ENCODE assay signal across 1 cellular context in genomic region chr17:16352303-16352837, GRCh38.
A peak's percentile ranks its signal among the peaks of the same experiment; 100 is the strongest.
TF ChIP-seq lines count a peak whose summit lies in the region.

No MANE protein-coding gene starts in this region.

TF ChIP-seq in HepG2, 621 proteins besides CTCF, POLR2A, EP300 and RAD21 (continued from another document and continues in another):
- TF ChIP-seq TCF12 (IDR thresholded peaks at IDR 0.05) (no peak), TCF12 (CRISPR knock-in tag; IDR thresholded peaks at IDR 0.05) (0 out of 2 replicates have a peak, but pooled peaks have one; percentile 28), REST (IDR thresholded peaks at IDR 0.05; ENCODE audit: borderline replicate concordance in 1 of 2, low read depth in 1 of 2, low read length in 2 of 2) (0 out of 4 replicates have a peak, but pooled peaks of 1 of the 2 experiments have one; percentile 20), ZNF44 (CRISPR knock-in tag; IDR thresholded peaks at IDR 0.05) (peak; percentile 56; the same call in 1 of the 2 replicates), HNF1B (CRISPR knock-in tag; IDR thresholded peaks at IDR 0.05) (peak; percentile 75; the same call in 1 of the 2 replicates), STAT5B (CRISPR knock-in tag; IDR thresholded peaks at IDR 0.05) (no peak), ZNF720 (CRISPR knock-in tag; IDR thresholded peaks at IDR 0.05) (no peak), HDAC1 (CRISPR knock-in tag; IDR thresholded peaks at IDR 0.05) (peak; percentile 67; the same call in 1 of the 2 replicates), NAIF1 (CRISPR knock-in tag; IDR thresholded peaks at IDR 0.05; ENCODE audit: borderline replicate concordance) (0 out of 2 replicates have a peak, but pooled peaks have one; percentile 43), HNF4A (CRISPR knock-in tag; IDR thresholded peaks at IDR 0.05) (peak; percentile 15; the same call in 1 of the 2 replicates), ARID4A (CRISPR knock-in tag; IDR thresholded peaks at IDR 0.05; ENCODE audit: borderline replicate concordance) (peak; percentile 62; the same call in 1 of the 2 replicates), ZNF343 (CRISPR knock-in tag; IDR thresholded peaks at IDR 0.05) (peak; percentile 27; the same call in 1 of the 2 replicates), KLF16 (CRISPR knock-in tag; IDR thresholded peaks at IDR 0.05) (peak in 1 of 2 experiments; percentile 34; a peak in 1 of 4 replicates), GABPB1 (CRISPR knock-in tag; IDR thresholded peaks at IDR 0.05) (0 out of 2 replicates have a peak, but pooled peaks have one; percentile 1), SIX1 (CRISPR knock-in tag; IDR thresholded peaks at IDR 0.05; ENCODE audit: borderline replicate concordance) (0 out of 2 replicates have a peak, but pooled peaks have one; percentile 13), ZNF292 (CRISPR knock-in tag; IDR thresholded peaks at IDR 0.05; ENCODE audit: borderline replicate concordance, low read depth) (peak; percentile 46; the same call in 1 of the 2 replicates), NRL (CRISPR knock-in tag; IDR thresholded peaks at IDR 0.05; ENCODE audit: borderline replicate concordance) (peak; percentile 68; the same call in 1 of the 2 replicates), ZBTB21 (CRISPR knock-in tag; IDR thresholded peaks at IDR 0.05) (peak; percentile 19; the same call in 1 of the 2 replicates), ZNF235 (CRISPR knock-in tag; IDR thresholded peaks at IDR 0.05; ENCODE audit: borderline replicate concordance) (peak; percentile 25; the same call in 1 of the 2 replicates), ZMAT3 (CRISPR knock-in tag; conservative IDR thresholded peaks at IDR 0.05) (peak; percentile 85; the same call in 1 of the 2 replicates), POLR2G (IDR thresholded peaks at IDR 0.05; ENCODE audit: low read depth, low read length) (peak; percentile 81), BCL6 (CRISPR knock-in tag; IDR thresholded peaks at IDR 0.05) (peak; percentile 22; the same call in 1 of the 2 replicates)
- TF ChIP-seq, protein P1, sequence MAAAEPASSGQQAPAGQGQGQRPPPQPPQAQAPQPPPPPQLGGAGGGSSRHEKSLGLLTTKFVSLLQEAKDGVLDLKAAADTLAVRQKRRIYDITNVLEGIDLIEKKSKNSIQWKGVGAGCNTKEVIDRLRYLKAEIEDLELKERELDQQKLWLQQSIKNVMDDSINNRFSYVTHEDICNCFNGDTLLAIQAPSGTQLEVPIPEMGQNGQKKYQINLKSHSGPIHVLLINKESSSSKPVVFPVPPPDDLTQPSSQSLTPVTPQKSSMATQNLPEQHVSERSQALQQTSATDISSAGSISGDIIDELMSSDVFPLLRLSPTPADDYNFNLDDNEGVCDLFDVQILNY (CRISPR knock-in tag; conservative IDR thresholded peaks at IDR 0.05) = peak; percentile 82
- TF ChIP-seq, protein P2, sequence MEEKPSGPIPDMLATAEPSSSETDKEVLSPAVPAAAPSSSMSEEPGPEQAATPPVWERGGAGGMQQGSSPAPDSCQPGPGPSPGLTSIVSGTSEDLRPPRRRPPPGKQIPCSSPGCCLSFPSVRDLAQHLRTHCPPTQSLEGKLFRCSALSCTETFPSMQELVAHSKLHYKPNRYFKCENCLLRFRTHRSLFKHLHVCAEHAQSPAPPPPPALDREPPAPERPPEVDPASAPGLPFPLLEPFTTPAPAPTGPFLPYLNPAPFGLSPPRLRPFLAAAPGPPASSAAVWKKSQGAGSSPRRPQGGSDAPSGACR (CRISPR knock-in tag; IDR thresholded peaks at IDR 0.05) = peak; percentile 76; the same call in 1 of the 2 replicates
- TF ChIP-seq, protein P3, sequence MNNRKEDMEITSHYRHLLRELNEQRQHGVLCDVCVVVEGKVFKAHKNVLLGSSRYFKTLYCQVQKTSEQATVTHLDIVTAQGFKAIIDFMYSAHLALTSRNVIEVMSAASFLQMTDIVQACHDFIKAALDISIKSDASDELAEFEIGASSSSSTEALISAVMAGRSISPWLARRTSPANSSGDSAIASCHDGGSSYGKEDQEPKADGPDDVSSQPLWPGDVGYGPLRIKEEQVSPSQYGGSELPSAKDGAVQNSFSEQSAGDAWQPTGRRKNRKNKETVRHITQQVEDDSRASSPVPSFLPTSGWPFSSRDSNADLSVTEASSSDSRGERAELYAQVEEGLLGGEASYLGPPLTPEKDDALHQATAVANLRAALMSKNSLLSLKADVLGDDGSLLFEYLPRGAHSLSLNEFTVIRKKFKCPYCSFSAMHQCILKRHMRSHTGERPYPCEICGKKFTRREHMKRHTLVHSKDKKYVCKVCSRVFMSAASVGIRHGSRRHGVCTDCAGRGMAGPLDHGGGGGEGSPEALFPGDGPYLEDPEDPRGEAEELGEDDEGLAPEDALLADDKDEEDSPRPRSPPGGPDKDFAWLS (CRISPR knock-in tag; IDR thresholded peaks at IDR 0.05; ENCODE audit: borderline replicate concordance) = no peak
- TF ChIP-seq, protein P4, sequence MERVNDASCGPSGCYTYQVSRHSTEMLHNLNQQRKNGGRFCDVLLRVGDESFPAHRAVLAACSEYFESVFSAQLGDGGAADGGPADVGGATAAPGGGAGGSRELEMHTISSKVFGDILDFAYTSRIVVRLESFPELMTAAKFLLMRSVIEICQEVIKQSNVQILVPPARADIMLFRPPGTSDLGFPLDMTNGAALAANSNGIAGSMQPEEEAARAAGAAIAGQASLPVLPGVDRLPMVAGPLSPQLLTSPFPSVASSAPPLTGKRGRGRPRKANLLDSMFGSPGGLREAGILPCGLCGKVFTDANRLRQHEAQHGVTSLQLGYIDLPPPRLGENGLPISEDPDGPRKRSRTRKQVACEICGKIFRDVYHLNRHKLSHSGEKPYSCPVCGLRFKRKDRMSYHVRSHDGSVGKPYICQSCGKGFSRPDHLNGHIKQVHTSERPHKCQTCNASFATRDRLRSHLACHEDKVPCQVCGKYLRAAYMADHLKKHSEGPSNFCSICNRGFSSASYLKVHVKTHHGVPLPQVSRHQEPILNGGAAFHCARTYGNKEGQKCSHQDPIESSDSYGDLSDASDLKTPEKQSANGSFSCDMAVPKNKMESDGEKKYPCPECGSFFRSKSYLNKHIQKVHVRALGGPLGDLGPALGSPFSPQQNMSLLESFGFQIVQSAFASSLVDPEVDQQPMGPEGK (CRISPR knock-in tag; IDR thresholded peaks at IDR 0.05) = peak; percentile 54
- TF ChIP-seq, protein P5, sequence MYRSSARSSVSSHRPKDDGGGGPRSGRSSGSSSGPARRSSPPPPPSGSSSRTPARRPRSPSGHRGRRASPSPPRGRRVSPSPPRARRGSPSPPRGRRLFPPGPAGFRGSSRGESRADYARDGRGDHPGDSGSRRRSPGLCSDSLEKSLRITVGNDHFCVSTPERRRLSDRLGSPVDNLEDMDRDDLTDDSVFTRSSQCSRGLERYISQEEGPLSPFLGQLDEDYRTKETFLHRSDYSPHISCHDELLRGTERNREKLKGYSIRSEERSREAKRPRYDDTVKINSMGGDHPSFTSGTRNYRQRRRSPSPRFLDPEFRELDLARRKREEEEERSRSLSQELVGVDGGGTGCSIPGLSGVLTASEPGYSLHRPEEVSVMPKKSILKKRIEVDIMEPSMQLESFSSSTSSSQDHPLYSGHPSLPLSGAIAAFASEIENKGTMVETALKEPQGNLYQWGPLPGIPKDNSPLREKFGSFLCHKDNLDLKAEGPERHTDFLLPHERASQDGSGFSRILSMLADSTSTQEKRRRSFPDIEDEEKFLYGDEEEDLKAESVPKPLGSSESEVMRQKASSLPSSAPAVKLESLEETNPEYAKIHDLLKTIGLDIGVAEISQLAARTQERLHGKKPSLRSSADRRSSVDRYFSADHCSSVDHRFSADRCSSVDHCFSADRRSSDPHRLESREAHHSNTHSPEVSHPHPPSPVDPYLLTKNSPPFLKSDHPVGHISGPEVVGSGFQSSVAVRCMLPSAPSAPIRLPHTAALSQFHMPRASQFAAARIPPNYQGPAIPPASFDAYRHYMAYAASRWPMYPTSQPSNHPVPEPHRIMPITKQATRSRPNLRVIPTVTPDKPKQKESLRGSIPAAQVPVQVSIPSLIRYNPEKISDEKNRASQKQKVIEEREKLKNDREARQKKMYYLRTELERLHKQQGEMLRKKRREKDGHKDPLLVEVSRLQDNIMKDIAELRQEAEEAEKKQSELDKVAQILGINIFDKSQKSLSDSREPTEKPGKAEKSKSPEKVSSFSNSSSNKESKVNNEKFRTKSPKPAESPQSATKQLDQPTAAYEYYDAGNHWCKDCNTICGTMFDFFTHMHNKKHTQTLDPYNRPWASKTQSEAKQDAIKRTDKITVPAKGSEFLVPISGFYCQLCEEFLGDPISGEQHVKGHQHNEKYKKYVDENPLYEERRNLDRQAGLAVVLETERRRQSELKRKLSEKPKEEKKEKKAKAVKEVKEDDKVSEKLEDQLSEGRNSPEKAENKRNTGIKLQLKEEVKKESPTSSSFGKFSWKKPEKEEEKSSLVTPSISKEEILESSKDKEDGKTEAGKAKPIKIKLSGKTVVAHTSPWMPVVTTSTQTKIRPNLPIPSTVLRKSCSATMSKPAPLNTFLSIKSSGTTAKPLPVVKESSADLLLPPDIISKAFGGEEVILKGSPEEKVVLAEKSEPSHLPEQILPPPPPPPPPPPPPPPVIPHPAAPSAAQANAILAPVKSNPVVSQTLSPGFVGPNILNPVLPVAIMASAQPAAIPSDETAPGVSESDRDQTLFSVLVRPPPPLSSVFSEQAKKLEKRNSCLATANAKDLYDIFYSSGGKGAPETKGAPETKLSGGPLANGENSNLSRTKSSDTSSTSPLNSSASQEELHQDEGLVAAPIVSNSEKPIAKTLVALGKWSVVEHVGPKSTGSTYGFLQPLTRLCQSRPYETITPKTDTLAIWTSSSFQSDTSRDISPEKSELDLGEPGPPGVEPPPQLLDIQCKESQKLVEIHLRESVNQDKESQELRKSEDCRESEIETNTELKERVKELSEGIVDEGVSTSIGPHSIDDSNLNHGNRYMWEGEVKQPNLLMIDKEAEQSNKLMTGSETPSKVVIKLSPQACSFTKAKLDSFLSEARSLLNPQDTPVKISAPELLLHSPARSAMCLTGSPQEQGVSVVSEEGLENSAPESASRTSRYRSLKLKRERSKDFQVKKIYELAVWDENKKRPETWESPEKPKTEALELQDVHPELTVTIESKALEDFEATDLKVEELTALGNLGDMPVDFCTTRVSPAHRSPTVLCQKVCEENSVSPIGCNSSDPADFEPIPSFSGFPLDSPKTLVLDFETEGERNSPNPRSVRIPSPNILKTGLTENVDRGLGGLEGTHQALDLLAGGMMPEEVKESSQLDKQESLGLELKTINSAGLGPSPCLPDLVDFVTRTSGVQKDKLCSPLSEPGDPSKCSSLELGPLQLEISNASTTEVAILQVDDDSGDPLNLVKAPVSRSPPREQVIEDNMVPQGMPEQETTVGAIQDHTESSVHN (CRISPR knock-in tag; IDR thresholded peaks at IDR 0.05) = 0 out of 2 replicates have a peak, but pooled peaks have one; percentile 9
